ENCODE assay signal across 22 cellular contexts in genomic region chr7:133702903-133703302, GRCh38.
"Had no signal": no experiment of that assay in that cellular context is flagged by ENCODE, and none has a peak within 500 bp of the region (broad histone marks: within the 10 kb centered on the region; RNA-seq: fewer than 3 reads in every experiment).

No MANE protein-coding gene starts in this region.

- H3K4me1 ChIP-seq: left lung, thyroid gland, upper lobe of right lung had no signal

- H2AFZ ChIP-seq: hepatocyte had no signal

- H3K4me3 Mint-ChIP-seq: activated B cell treated with CpG ODN at 0.5 μM for 24 hours; activated naive CD4-positive, alpha-beta T cell treated with anti-CD3 and anti-CD28 coated beads for 36 hours; activated naive CD8-positive, alpha-beta T cell treated with anti-CD3 and anti-CD28 coated beads, Interleukin-2, amount 10 ng/mL, durations not matched to agents 7 days and 5 days; activated T-cell treated with anti-CD3 and anti-CD28 coated beads, Interleukin-2, amount 50 U/mL, for 72 hours; natural killer cell treated with Interleukin-12 subunit alpha and Interleukin-12 subunit beta and Interleukin-15 and Interleukin-18, amount 100 ng/mL, for 72 hours had no signal

- H3K4me3 ChIP-seq: cardiac muscle cell, hepatocyte, left lung, thyroid gland, upper lobe of right lung had no signal

- H3K27me3 ChIP-seq: cardiac muscle cell, hepatocyte, left lung, neutrophil, thyroid gland, upper lobe of right lung had no signal

- DNase-seq: activated B cell treated with CpG ODN at 0.5 μM for 24 hours; activated CD4-positive, alpha-beta T cell treated with anti-CD3 and anti-CD28 coated beads for 4 hours; activated CD4-positive, alpha-beta T cell treated with anti-CD3 and anti-CD28 coated beads, Interleukin-2, amount 50 U/mL, for 48 hours; activated effector memory CD4-positive, alpha-beta T cell treated with Interleukin-2 at 50 U/mL for 16 hours; activated naive CD4-positive, alpha-beta T cell treated with anti-CD3 and anti-CD28 coated beads for 36 hours; activated naive CD8-positive, alpha-beta T cell treated with anti-CD3 and anti-CD28 coated beads, Interleukin-2, amount 10 ng/mL, durations not matched to agents 7 days and 5 days; activated T-cell treated with anti-CD3 and anti-CD28 coated beads, Interleukin-2, amount 50 U/mL, for 72 hours; foreskin melanocyte; glutamatergic neuron; left lung; midbrain; retina; stimulated activated CD4-positive, alpha-beta T cell treated with anti-CD3 and anti-CD28 coated beads, Interleukin-12 subunit alpha, Interleukin-12 subunit beta, amount 100 ng/mL, for 4 hours; stimulated activated CD4-positive, alpha-beta T cell treated with anti-CD3 and anti-CD28 coated beads, Interleukin-4, amount 100 ng/mL, for 4 hours; stimulated activated naive CD8-positive, alpha-beta T cell treated with anti-CD3 and anti-CD28 coated beads, Interleukin-15, Interleukin-2, amounts not matched to agents 100 U/mL and 50 U/mL, for 24 hours; T-helper 9 cell; thyroid gland; upper lobe of right lung had no signal

- H3K36me3 Mint-ChIP-seq: activated naive CD8-positive, alpha-beta T cell treated with anti-CD3 and anti-CD28 coated beads, Interleukin-2, amount 10 ng/mL, durations not matched to agents 7 days and 5 days; natural killer cell treated with Interleukin-12 subunit alpha and Interleukin-12 subunit beta and Interleukin-15 and Interleukin-18, amount 100 ng/mL, for 72 hours had no signal

- H3K9me3 Mint-ChIP-seq: activated B cell treated with CpG ODN at 0.5 μM for 24 hours; activated naive CD4-positive, alpha-beta T cell treated with anti-CD3 and anti-CD28 coated beads for 36 hours; activated naive CD8-positive, alpha-beta T cell treated with anti-CD3 and anti-CD28 coated beads, Interleukin-2, amount 10 ng/mL, durations not matched to agents 7 days and 5 days; activated T-cell treated with anti-CD3 and anti-CD28 coated beads, Interleukin-2, amount 50 U/mL, for 72 hours; natural killer cell treated with Interleukin-12 subunit alpha and Interleukin-12 subunit beta and Interleukin-15 and Interleukin-18, amount 100 ng/mL, for 72 hours had no signal

- ATAC-seq: activated T-cell treated with anti-CD3 and anti-CD28 coated beads, Interleukin-2, amount 50 U/mL, for 72 hours; left lung; natural killer cell treated with Interleukin-12 subunit alpha and Interleukin-12 subunit beta and Interleukin-15 and Interleukin-18, amount 100 ng/mL, for 72 hours; stimulated activated naive CD8-positive, alpha-beta T cell treated with anti-CD3 and anti-CD28 coated beads, Interleukin-15, Interleukin-2, amounts not matched to agents 100 U/mL and 50 U/mL, for 24 hours; upper lobe of right lung had no signal

- H3K4me1 Mint-ChIP-seq: activated B cell treated with CpG ODN at 0.5 μM for 24 hours had no signal

- H3K79me2 ChIP-seq: hepatocyte had no signal

- H3K27ac ChIP-seq: cardiac muscle cell, hepatocyte, left lung, neutrophil, thyroid gland, upper lobe of right lung had no signal

- H3K27ac Mint-ChIP-seq: activated B cell treated with CpG ODN at 0.5 μM for 24 hours; activated naive CD4-positive, alpha-beta T cell treated with anti-CD3 and anti-CD28 coated beads for 36 hours; activated naive CD8-positive, alpha-beta T cell treated with anti-CD3 and anti-CD28 coated beads, Interleukin-2, amount 10 ng/mL, durations not matched to agents 7 days and 5 days; activated T-cell treated with anti-CD3 and anti-CD28 coated beads, Interleukin-2, amount 50 U/mL, for 72 hours; natural killer cell treated with Interleukin-12 subunit alpha and Interleukin-12 subunit beta and Interleukin-15 and Interleukin-18, amount 100 ng/mL, for 72 hours had no signal

- H3K9me3 ChIP-seq: left lung, neutrophil, thyroid gland, upper lobe of right lung had no signal

- H3K27me3 Mint-ChIP-seq: activated B cell treated with CpG ODN at 0.5 μM for 24 hours; activated naive CD8-positive, alpha-beta T cell treated with anti-CD3 and anti-CD28 coated beads, Interleukin-2, amount 10 ng/mL, durations not matched to agents 7 days and 5 days; natural killer cell treated with Interleukin-12 subunit alpha and Interleukin-12 subunit beta and Interleukin-15 and Interleukin-18, amount 100 ng/mL, for 72 hours had no signal

- H3K36me3 ChIP-seq: cardiac muscle cell, left lung, neutrophil, thyroid gland, upper lobe of right lung had no signal
